Comparison of ENCODE assay signal across 25 cellular contexts in the genomic region with DNA sequence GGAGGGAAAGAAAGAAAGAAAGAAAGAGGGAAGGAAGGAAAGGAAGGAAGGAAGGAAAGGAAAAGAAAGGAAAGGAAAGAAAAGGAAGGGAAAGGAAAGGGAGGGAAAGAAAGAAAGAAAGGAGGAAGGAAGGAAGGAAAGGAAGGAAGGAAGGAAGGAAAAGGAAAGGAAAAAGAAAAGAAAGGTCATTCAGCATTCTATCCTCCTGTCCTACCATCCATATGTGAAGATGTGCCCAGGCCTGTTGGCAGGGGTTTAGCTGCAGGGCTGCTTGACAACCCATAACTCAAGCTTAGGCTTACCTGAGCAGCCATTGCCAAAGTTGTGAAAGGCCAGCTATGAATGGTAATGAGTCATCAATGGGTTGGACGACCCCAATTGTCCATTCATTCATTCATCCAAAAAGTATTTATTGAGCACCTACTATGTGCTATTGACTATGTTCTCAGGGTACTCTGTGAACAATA. TPM values are rescaled to one million over a fixed set of nuclear protein-coding genes. Genes with fewer than 3 reads are reported as not detected.
A peak's percentile ranks its signal among the peaks of the same experiment; 100 is the strongest.
DNase-seq lines count a peak whose midpoint lies in the region; ATAC-seq, FAIRE-seq and TF ChIP-seq lines count a peak whose summit lies in the region.
"Had no signal": no experiment of that assay in that cellular context is flagged by ENCODE, and none has a peak within 500 bp of the region (broad histone marks: within the 10 kb centered on the region; RNA-seq: fewer than 3 reads in every experiment).

No MANE protein-coding gene starts in this region.

- H3K4me2 ChIP-seq in K562 (ENCODE audit: insufficient read depth, low read length) (no peak overlapping the region), GM23248 (ENCODE audit: unreplicated experiment) (no peak overlapping the region)
- H3K4me2 ChIP-seq: A549; BLaER1 treated with 17β-estradiol and CSF1 and Interleukin-3, amounts not matched to agents 10 nM and 100 nM had no signal

- H3K9me2 ChIP-seq in GM23248 (ENCODE audit: insufficient read depth), result no peaks in the 10 kb centered on the region

- POLR2A ChIA-PET in HEK293 (lab: Yijun Ruan, JAX) (no interaction called here), K562 (lab: Yijun Ruan, JAX) (no interaction called here)

- ATAC-seq in K562, result no peak
- ATAC-seq in HG03095 (IDR thresholded peaks at IDR 0.05; ENCODE audit: unreplicated experiment), result no peak
- ATAC-seq: A549 had no signal

- H3K4me1 ChIP-seq in HEK293 (ENCODE audit: control insufficient read depth, insufficient read depth, low read length), result no peaks in the 10 kb centered on the region
- no peaks in the 10 kb centered on the region; a peak in 2 of 5 replicates for H3K4me1 ChIP-seq in K562 (replicated peaks in 1 of 2; ENCODE audit: control insufficient read depth in 2 of 2, insufficient read depth in 2 of 2, low read length in 2 of 2)
- no peaks in the 10 kb centered on the region for H3K4me1 ChIP-seq in GM23248 (ENCODE audit: insufficient read depth)
- H3K4me1 ChIP-seq: A549, BE2C had no signal

- no peak for TF ChIP-seq RAD21 in K562 (CRISPR knock-in tag; conservative IDR thresholded peaks at IDR 0.05 in 1 of 2, IDR thresholded peaks at IDR 0.05 in 1 of 2)

- H3K4me3 ChIP-seq in HEK293 (ENCODE audit: low read depth, low read length) (no peak overlapping the region), K562 (no peak overlapping the region), epithelial cell of esophagus (ENCODE audit: low read length) (no peak overlapping the region), GM23248 (no peak overlapping the region)
- H3K4me3 ChIP-seq: A549; BLaER1 treated with 17β-estradiol and CSF1 and Interleukin-3, amounts not matched to agents 10 nM and 100 nM had no signal

- H3K79me2 ChIP-seq in K562 (ENCODE audit: control insufficient read depth, insufficient read depth, low read length) (no peaks in the 10 kb centered on the region), GM23248 (ENCODE audit: insufficient read depth) (no peaks in the 10 kb centered on the region)

- TF ChIP-seq POLR2A in K562 (conservative IDR thresholded peaks at IDR 0.05), result no peak

- H3K36me3 ChIP-seq in HEK293 (ENCODE audit: control insufficient read depth in 2 of 2, insufficient read depth in 1 of 2, low read length in 2 of 2), result no peaks in the 10 kb centered on the region
- no peaks in the 10 kb centered on the region for H3K36me3 ChIP-seq in K562 (ENCODE audit: control insufficient read depth, insufficient read depth, low read length)
- no peaks in the 10 kb centered on the region for H3K36me3 ChIP-seq in GM23248 (ENCODE audit: low read depth)
- H3K36me3 ChIP-seq: BE2C; BLaER1 treated with 17β-estradiol and CSF1 and Interleukin-3, amounts not matched to agents 10 nM and 100 nM had no signal

- no peak for TF ChIP-seq EP300 in K562 (IDR thresholded peaks at IDR 0.05; ENCODE audit: low read length)

- intact Hi-C loops in K562 (cut with micrococcal nuclease), result no loop called here

- H3F3A ChIP-seq in GM23248 (ENCODE audit: insufficient read depth), result no peaks in the 10 kb centered on the region

- H3K9me1 ChIP-seq in K562 (ENCODE audit: control insufficient read depth, insufficient read depth, low read length), result no peaks in the 10 kb centered on the region

- no peaks in the 10 kb centered on the region for H3K27me3 ChIP-seq in K562 (ENCODE audit: control insufficient read depth in 2 of 2, insufficient read depth in 2 of 2, low read length in 2 of 2)
- H3K27me3 ChIP-seq in GM23248 (replicated peaks; ENCODE audit: insufficient read depth), result no peaks in the 10 kb centered on the region
- H3K27me3 ChIP-seq: BLaER1 treated with 17β-estradiol and CSF1 and Interleukin-3, amounts not matched to agents 10 nM and 100 nM had no signal

- CTCF ChIA-PET in HEK293 (lab: Yijun Ruan, JAX) (no interaction called here), K562 (lab: Yijun Ruan, JAX; ENCODE audit: low intra/inter-chr PET ratio) (no interaction called here)

- no peaks in the 10 kb centered on the region for H4K20me1 ChIP-seq in K562 (replicated peaks; ENCODE audit: control insufficient read depth, insufficient read depth, low read length)
- no peaks in the 10 kb centered on the region for H4K20me1 ChIP-seq in GM23248 (ENCODE audit: insufficient read depth)
- H4K20me1 ChIP-seq: BLaER1 treated with 17β-estradiol and CSF1 and Interleukin-3, amounts not matched to agents 10 nM and 100 nM had no signal

- H3K27ac ChIP-seq in HEK293 (ENCODE audit: extremely low read depth, low read depth, low read length) (no peak overlapping the region), K562 (ENCODE audit: extremely low read depth, low read depth, low read length) (no peak overlapping the region), GM23248 (no peak overlapping the region)
- H3K27ac ChIP-seq: A549; BLaER1 treated with 17β-estradiol and CSF1 and Interleukin-3, amounts not matched to agents 10 nM and 100 nM had no signal

- 9% methylated on average over 1 of the region's 1 CpG for WGBS in K562 (ENCODE audit: insufficient coverage, low coverage, missing lambda C conversion rate)
- WGBS in GM23248 (ENCODE audit: low coverage in 1 of 2, low lambda C conversion rate in 2 of 2, missing lambda C conversion rate in 2 of 2), 2 experiments, result 48 to 69% methylated on average over 1 of the region's 1 CpG

- BruUV-seq in K562 (replicated peaks; lab: Mats Ljungman, UMichigan), result no TSS peak

- in situ Hi-C loops in K562 (cut with MboI), result no loop called here
- in situ Hi-C loops in GM23248 (cut with MboI), result no loop called here

- H3K9me3 ChIP-seq in HEK293 (ENCODE audit: control insufficient read depth, insufficient read depth, low read depth, low read length), result no peaks in the 10 kb centered on the region
- H3K9me3 ChIP-seq in K562 (replicated peaks; ENCODE audit: control insufficient read depth, insufficient read depth, low read depth, low read length), result no peaks in the 10 kb centered on the region
- no peaks in the 10 kb centered on the region for H3K9me3 ChIP-seq in GM23248 (ENCODE audit: low read depth)
- H3K9me3 ChIP-seq: A549; BE2C; BLaER1 treated with 17β-estradiol and CSF1 and Interleukin-3, amounts not matched to agents 10 nM and 100 nM had no signal

- FAIRE-seq in K562 (lab: Jason Lieb, UNC), result no peak
- FAIRE-seq: A549, D721Med, GM12891, GM18507, H1 had no signal

- H2AFZ ChIP-seq in K562 (ENCODE audit: low read depth, low read length), result no peak overlapping the region
- no peak overlapping the region for H2AFZ ChIP-seq in GM23248

- H3K9ac ChIP-seq in K562 (ENCODE audit: insufficient read depth in 1 of 2, low read depth in 2 of 2, low read length in 2 of 2), result no peak overlapping the region
- no peak overlapping the region for H3K9ac ChIP-seq in GM23248
- H3K9ac ChIP-seq: BLaER1 treated with 17β-estradiol and CSF1 and Interleukin-3, amounts not matched to agents 10 nM and 100 nM had no signal

- TF ChIP-seq CTCF in HEK293 (tag by site-specific recombination; IDR thresholded peaks at IDR 0.05) (no peak), K562 (IDR thresholded peaks at IDR 0.05 in 2 of 3, conservative IDR thresholded peaks at IDR 0.05 in 1 of 3; ENCODE audit: insufficient read depth in 2 of 3, low read depth in 1 of 3, low read length in 3 of 3) (no peak), epithelial cell of esophagus (IDR thresholded peaks at IDR 0.05; ENCODE audit: insufficient read depth, low read depth, low read length, missing control alignments) (no peak)

- DNase-seq in K562 (ENCODE audit: extremely low read depth in 1 of 4, low spot score in 3 of 4) (no peak), epithelial cell of esophagus (ENCODE audit: low read depth) (peak; percentile 24), GM23248 (no peak), NCI-H510A treated with DMSO at 0.1 percent for 48 hours (lab: John Stamatoyannopoulos, UW) (no peak)
- DNase-seq: 8988T; ACHN; AML-193; BE2C; CD4-positive, alpha-beta T cell; CD8-positive, alpha-beta memory T cell; DMS 273 treated with DMSO at 0.1 percent for 48 hours; DMS79; EL; GDM1; H7; HCEC 1CT had no signal

RNA-seq across cellular contexts. Expression of a gene that starts 49.9 kb away (rescaled TPM):
- not detected in 2 replicates for total RNA-seq in K562 (2011; cell fraction: chromatin; rRNA removed; ENCODE audit: low replicate concordance)
- not detected in 2 replicates for total RNA-seq in K562 (2011; cell fraction: nucleolus; rRNA removed)
- total RNA-seq in K562 (2011; cell fraction: nucleoplasm; rRNA removed), result not detected in 2 replicates
- total RNA-seq in K562 (2014; rRNA removed), result not detected in 2 replicates
- not detected in 2 replicates for total RNA-seq in K562 (2014; rRNA removed; fragmentation: Illumina TruSeq; extraction: Trizol)
- total RNA-seq in K562 (2015; rRNA removed; fragmentation: Illumina TruSeq; extraction: Trizol), result not detected in 2 replicates
- not detected in 2 replicates for total RNA-seq in K562 (2021)
- not detected in 2 replicates for polyA plus RNA-seq in K562 (2011; rRNA removed)
- not detected in 2 replicates for polyA plus RNA-seq in K562 (2011; cell fraction: cytosol; rRNA removed)
- polyA plus RNA-seq in K562 (2011; cell fraction: nucleus; rRNA removed), result 0.06 TPM in 1 of 2 replicates, not detected in the other
- not detected in 2 replicates for polyA plus RNA-seq in K562 (2012)
- polyA plus RNA-seq in K562 (2014; fragmentation: Illumina TruSeq; extraction: Trizol), result not detected in 2 replicates
- not detected for polyA plus RNA-seq in K562 (2014; fragmentation: Nextera tagmentation; extraction: Ambion mirVana)
- not detected in 2 replicates for polyA plus RNA-seq in K562 (2014; rRNA removed)
- not detected in 2 replicates for polyA minus RNA-seq in K562 (2011; rRNA and poly(A)+ RNA removed)
- polyA minus RNA-seq in K562 (2011; cell fraction: cytosol; rRNA and poly(A)+ RNA removed), result not detected in 2 replicates
- polyA minus RNA-seq in K562 (2011; cell fraction: nucleus; rRNA and poly(A)+ RNA removed), result not detected in 2 replicates
- total RNA-seq in GM23248 (2014; rRNA removed; shearing (Covaris generic)), result not detected in 2 replicates
- polyA plus RNA-seq in GM23248 (2016; fragmentation: Nextera tagmentation; extraction: Ambion mirVana), result not detected in 2 replicates
- total RNA-seq: CD4-positive, alpha-beta T cell; CD8-positive, alpha-beta memory T cell; H7 had no signal
- polyA plus RNA-seq: A549; CD14-positive monocyte; CD8-positive, alpha-beta memory T cell had no signal

RNA-seq across cellular contexts. Expression of a gene that starts 50.9 kb away (rescaled TPM):
- total RNA-seq in K562 (2011; cell fraction: chromatin; rRNA removed; ENCODE audit: low replicate concordance), result 16.8 and 17.8 TPM in 2 replicates
- 12.0 and 14.7 TPM in 2 replicates for total RNA-seq in K562 (2011; cell fraction: nucleolus; rRNA removed)
- total RNA-seq in K562 (2011; cell fraction: nucleoplasm; rRNA removed), result 20.2 and 32.4 TPM in 2 replicates
- total RNA-seq in K562 (2014; rRNA removed) (9.9 and 10.0 TPM in 2 replicates), K562 (2014; rRNA removed; fragmentation: Illumina TruSeq; extraction: Trizol) (8.5 and 8.8 TPM in 2 replicates), K562 (2015; rRNA removed; fragmentation: Illumina TruSeq; extraction: Trizol) (6.4 and 7.1 TPM in 2 replicates), K562 (2021) (14.9 and 16.4 TPM in 2 replicates)
- polyA plus RNA-seq in K562 (2011; rRNA removed) (8.5 and 11.2 TPM in 2 replicates), K562 (2014; fragmentation: Illumina TruSeq; extraction: Trizol) (15.0 and 15.7 TPM in 2 replicates), K562 (2014; fragmentation: Nextera tagmentation; extraction: Ambion mirVana) (1 to 10 TPM; 5.5 to 7.3 TPM), K562 (2014; rRNA removed) (7.9 and 9.1 TPM in 2 replicates), GM23248 (2016; fragmentation: Nextera tagmentation; extraction: Ambion mirVana) (2.3 and 4.6 TPM in 2 replicates)
- 6.1 and 11.5 TPM in 2 replicates for polyA plus RNA-seq in K562 (2011; cell fraction: cytosol; rRNA removed)
- 12.4 and 12.9 TPM in 2 replicates for polyA plus RNA-seq in K562 (2011; cell fraction: nucleus; rRNA removed)
- polyA plus RNA-seq in K562 (2012), result 9.8 and 12.8 TPM in 2 replicates
- polyA minus RNA-seq in K562 (2011; rRNA and poly(A)+ RNA removed), result 9.0 and 11.4 TPM in 2 replicates
- polyA minus RNA-seq in K562 (2011; cell fraction: cytosol; rRNA and poly(A)+ RNA removed), result 6.6 and 8.1 TPM in 2 replicates
- 6.6 and 14.7 TPM in 2 replicates for polyA minus RNA-seq in K562 (2011; cell fraction: nucleus; rRNA and poly(A)+ RNA removed)
- total RNA-seq in GM23248 (2014; rRNA removed; shearing (Covaris generic)), result 0.89 and 2.4 TPM in 2 replicates
- polyA plus RNA-seq: CD14-positive monocyte; CD8-positive, alpha-beta memory T cell had no signal
